8 cellular contexts compared by ENCODE assay signal in the genomic region with DNA sequence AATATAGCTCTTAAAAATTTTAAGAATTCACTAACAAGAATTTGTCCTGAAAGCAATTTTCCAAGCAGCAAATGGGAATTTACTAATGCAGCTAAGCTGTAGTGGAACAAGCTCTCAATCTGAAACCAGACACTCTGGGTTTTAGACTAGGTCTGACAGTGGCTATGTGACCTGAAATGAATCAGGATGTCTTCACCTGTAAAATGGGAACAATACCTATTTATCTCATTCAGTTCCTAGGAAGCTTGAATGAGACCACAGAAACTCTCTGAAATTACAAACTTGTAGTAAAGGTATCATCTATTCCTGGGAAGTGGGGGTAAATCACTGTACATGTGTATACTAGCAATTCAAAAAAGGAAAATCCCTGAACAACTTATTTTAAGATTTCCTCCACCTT. TPM values are rescaled to one million over a fixed set of nuclear protein-coding genes. Genes with fewer than 3 reads are reported as not detected.
DNase-seq lines count a peak whose midpoint lies in the region; ATAC-seq and TF ChIP-seq lines count a peak whose summit lies in the region.

No MANE protein-coding gene starts in this region.

- ATAC-seq in SK-N-SH treated with all-trans-retinoic acid at 6 μM for 48 hours (no peak), HG03457 (IDR thresholded peaks at IDR 0.05; ENCODE audit: unreplicated experiment) (no peak)

- peaks cover 5% of the 10 kb centered on the region for H3F3A ChIP-seq in SK-N-SH (replicated peaks; ENCODE audit: insufficient read depth)

- H3K4me1 Mint-ChIP-seq in activated T-helper 1 cell treated with anti-CD3 and anti-CD28 coated beads, Interleukin-12 subunit alpha, Interleukin-12 subunit beta, Interleukin-2, Interleukin-4 antibody, amounts not matched to agents 30 ng/mL and 10 ng/mL and 1 ng/mL, durations not matched to agents 14 hours and 24 hours and 36 hours (ENCODE audit: low read depth): peaks cover 53% of the 10 kb centered on the region
- peaks cover 39% of the 10 kb centered on the region for H3K4me1 Mint-ChIP-seq in CD14-positive monocyte

- TF ChIP-seq CTCF in SK-N-SH (IDR thresholded peaks at IDR 0.05) (no peak), stomach (IDR thresholded peaks at IDR 0.05) (no peak), CD14-positive monocyte (IDR thresholded peaks at IDR 0.05) (no peak)

- DNase-seq in SK-N-SH (no peak), stomach (no peak), CD1c-positive myeloid dendritic cell (ENCODE audit: extremely low spot score) (no peak), CD14-positive monocyte (ENCODE audit: low spot score) (no peak)
- no peak for DNase-seq in activated T-helper 1 cell treated with anti-CD3 and anti-CD28 coated beads, Interleukin-12 subunit alpha, Interleukin-12 subunit beta, Interleukin-2, Interleukin-4 antibody, amounts not matched to agents 30 ng/mL and 10 ng/mL and 1 ng/mL, durations not matched to agents 14 hours and 24 hours and 36 hours (ENCODE audit: low spot score)

- TF ChIP-seq EP300 in SK-N-SH (IDR thresholded peaks at IDR 0.05; ENCODE audit: borderline replicate concordance in 1 of 2, low read depth in 1 of 2, low read length in 1 of 2) (no peak), stomach (IDR thresholded peaks at IDR 0.05) (no peak)

- no peaks in the 10 kb centered on the region for H3K9me2 ChIP-seq in SK-N-SH

- CTCF ChIA-PET in SK-N-SH (lab: Yijun Ruan, JAX): no interaction called here

- H2AFZ ChIP-seq in SK-N-SH (ENCODE audit: low read depth): no peak overlapping the region

- H3K27ac ChIP-seq in SK-N-SH (ENCODE audit: low read depth in 2 of 2, low read length in 1 of 2): peak overlapping the region in 1 of 2 experiments; percentile 77; a peak in 1 of 4 replicates
- H3K27ac ChIP-seq in iPS-20b (ENCODE audit: low read length): no peak overlapping the region
- H3K27ac ChIP-seq in stomach: peak overlapping the region in 2 of 5 donors; percentile 86 to 87

- TF ChIP-seq RAD21 in SK-N-SH (IDR thresholded peaks at IDR 0.05; ENCODE audit: low read length): no peak

- peak overlapping the region; percentile 74 to 76 for H3K4me3 ChIP-seq in SK-N-SH (ENCODE audit: low read depth in 2 of 2, low read length in 1 of 2)
- peak overlapping the region; percentile 91 for H3K4me3 ChIP-seq in iPS-20b (ENCODE audit: low read length)
- peak overlapping the region; percentile 80 to 95 (median 84) for H3K4me3 ChIP-seq in stomach

- peak overlapping the region; percentile 84; the same call in 1 of the 2 replicates for H3K9ac ChIP-seq in SK-N-SH
- H3K9ac ChIP-seq in iPS-20b (ENCODE audit: low read depth, low read length): peak overlapping the region; percentile 97; the same call in 1 of the 2 replicates

- H3K9me3 ChIP-seq in SK-N-SH: no peaks in the 10 kb centered on the region
- H3K9me3 ChIP-seq in iPS-20b (ENCODE audit: insufficient read depth, low read depth, low read length): no peaks in the 10 kb centered on the region
- no peaks in the 10 kb centered on the region for H3K9me3 ChIP-seq in stomach

- no peaks in the 10 kb centered on the region for H3K27me3 ChIP-seq in SK-N-SH (ENCODE audit: insufficient read depth)
- H3K27me3 ChIP-seq in iPS-20b (ENCODE audit: insufficient read depth, low read length): no peaks in the 10 kb centered on the region
- H3K27me3 ChIP-seq in stomach: no peaks in the 10 kb centered on the region

- peaks cover 83% of the 10 kb centered on the region for H3K79me2 ChIP-seq in SK-N-SH (ENCODE audit: insufficient read depth)

- intact Hi-C loops in activated T-helper 1 cell treated with anti-CD3 and anti-CD28 coated beads, Interleukin-12 subunit alpha, Interleukin-12 subunit beta, Interleukin-2, Interleukin-4 antibody, amounts not matched to agents 30 ng/mL and 10 ng/mL and 1 ng/mL, durations not matched to agents 14 hours and 24 hours and 36 hours (cut with micrococcal nuclease): loop anchor here (5.0 kb wide), 1 partner anchor 596 kb away; a partner anchor contains a TSS
- intact Hi-C loops in stomach (cut with DNase I; ENCODE audit: low total_unique reads) (no loop called here), CD14-positive monocyte (cut with micrococcal nuclease) (loop anchor here in 1 of 2 donors (5.0 kb wide), 1 partner anchor 46 kb away; a partner anchor contains a TSS)

- H3K4me1 ChIP-seq in SK-N-SH (ENCODE audit: control insufficient read depth in 1 of 2, insufficient read depth in 2 of 2, low read depth in 1 of 2, low read length in 1 of 2) (peaks cover 5 to 10% of the 10 kb centered on the region in 2 experiments; a peak in 2 of 4 replicates), iPS-20b (ENCODE audit: insufficient read depth, low read length) (peaks cover 2% of the 10 kb centered on the region; the same call in 1 of the 2 replicates), stomach (peaks cover 14 to 61% (median 40%) of the 10 kb centered on the region in 4 donors)

- H3K27me3 Mint-ChIP-seq in activated T-helper 1 cell treated with anti-CD3 and anti-CD28 coated beads, Interleukin-12 subunit alpha, Interleukin-12 subunit beta, Interleukin-2, Interleukin-4 antibody, amounts not matched to agents 30 ng/mL and 10 ng/mL and 1 ng/mL, durations not matched to agents 14 hours and 24 hours and 36 hours (ENCODE audit: insufficient read depth): no peaks in the 10 kb centered on the region
- no peaks in the 10 kb centered on the region for H3K27me3 Mint-ChIP-seq in CD14-positive monocyte (ENCODE audit: low read depth in 3 of 3)

- POLR2A ChIA-PET in SK-N-SH (lab: Yijun Ruan, JAX): interaction anchor here (1.3 kb wide), 1 partner anchor 12 kb away, joined by 3 read pairs; no protein-coding TSS in a partner anchor

- TF ChIP-seq POLR2A in stomach (IDR thresholded peaks at IDR 0.05): no peak

- peak overlapping the region; percentile 99 for H3K27ac Mint-ChIP-seq in activated T-helper 1 cell treated with anti-CD3 and anti-CD28 coated beads, Interleukin-12 subunit alpha, Interleukin-12 subunit beta, Interleukin-2, Interleukin-4 antibody, amounts not matched to agents 30 ng/mL and 10 ng/mL and 1 ng/mL, durations not matched to agents 14 hours and 24 hours and 36 hours
- H3K27ac Mint-ChIP-seq in CD14-positive monocyte: peak overlapping the region in 2 of 7 donors; percentile 20 to 93

- H3K4me3 Mint-ChIP-seq in activated T-helper 1 cell treated with anti-CD3 and anti-CD28 coated beads, Interleukin-12 subunit alpha, Interleukin-12 subunit beta, Interleukin-2, Interleukin-4 antibody, amounts not matched to agents 30 ng/mL and 10 ng/mL and 1 ng/mL, durations not matched to agents 14 hours and 24 hours and 36 hours: peak overlapping the region; percentile 100
- H3K4me3 Mint-ChIP-seq in CD14-positive monocyte: no peak overlapping the region

- no peaks in the 10 kb centered on the region for H3K9me3 Mint-ChIP-seq in activated T-helper 1 cell treated with anti-CD3 and anti-CD28 coated beads, Interleukin-12 subunit alpha, Interleukin-12 subunit beta, Interleukin-2, Interleukin-4 antibody, amounts not matched to agents 30 ng/mL and 10 ng/mL and 1 ng/mL, durations not matched to agents 14 hours and 24 hours and 36 hours
- no peaks in the 10 kb centered on the region for H3K9me3 Mint-ChIP-seq in CD14-positive monocyte

- peak overlapping the region; percentile 77 for H3K4me2 ChIP-seq in SK-N-SH

- H4K20me1 ChIP-seq in SK-N-SH (ENCODE audit: insufficient read depth): no peaks in the 10 kb centered on the region; the same call in 1 of the 2 replicates

- H3K36me3 ChIP-seq in SK-N-SH (replicated peaks in 1 of 2; ENCODE audit: control insufficient read depth in 1 of 2, insufficient read depth in 2 of 2, low read length in 1 of 2) (peaks cover 13 to 30% of the 10 kb centered on the region in 2 experiments), iPS-20b (ENCODE audit: insufficient read depth, low read depth, low read length) (peaks cover 34% of the 10 kb centered on the region), stomach (peaks cover 18 to 37% (median 36%) of the 10 kb centered on the region in 4 donors)

- H3K36me3 Mint-ChIP-seq in activated T-helper 1 cell treated with anti-CD3 and anti-CD28 coated beads, Interleukin-12 subunit alpha, Interleukin-12 subunit beta, Interleukin-2, Interleukin-4 antibody, amounts not matched to agents 30 ng/mL and 10 ng/mL and 1 ng/mL, durations not matched to agents 14 hours and 24 hours and 36 hours (ENCODE audit: low read depth): peaks cover 40% of the 10 kb centered on the region
- H3K36me3 Mint-ChIP-seq in CD14-positive monocyte: peaks cover 30 to 35% of the 10 kb centered on the region in 2 donors

TF ChIP-seq in SK-N-SH, 30 proteins besides CTCF, POLR2A, EP300 and RAD21 (continues in another document):
- no peak for TF ChIP-seq MXI1 (IDR thresholded peaks at IDR 0.05; ENCODE audit: low read depth, low read length)
- no peak for TF ChIP-seq GABPA (IDR thresholded peaks at IDR 0.05; ENCODE audit: low read depth)

TF ChIP-seq in SK-N-SH treated with all-trans-retinoic acid at 6 μM for 48 hours, 23 proteins besides CTCF, POLR2A, EP300 and RAD21 (continues in another document):
- TF ChIP-seq RARB (CRISPR knock-in tag; IDR thresholded peaks at IDR 0.05): no peak

RNA-seq across cellular contexts. Expression of a gene that starts 1.2 kb away (rescaled TPM):
- 18.9 and 21.5 TPM in 2 replicates for polyA plus RNA-seq in SK-N-SH (2012; rRNA removed)
- polyA plus RNA-seq in SK-N-SH (2012; cell fraction: cytosol; rRNA removed): 17.3 and 26.5 TPM in 2 replicates
- 54.8 and 79.1 TPM in 2 replicates for polyA plus RNA-seq in SK-N-SH (2012; cell fraction: nucleus; rRNA removed)
- total RNA-seq in activated T-helper 1 cell treated with anti-CD3 and anti-CD28 coated beads, Interleukin-12 subunit alpha, Interleukin-12 subunit beta, Interleukin-2, Interleukin-4 antibody, amounts not matched to agents 30 ng/mL and 10 ng/mL and 1 ng/mL, durations not matched to agents 14 hours and 24 hours and 36 hours: 63.8 and 68.6 TPM in 2 replicates
- 10 to 100 TPM in 3 of 5 donors, 1 to 10 TPM in 2; 4.1 to 27.5 (median 19.3) TPM for total RNA-seq in stomach
- polyA plus RNA-seq in stomach: 10 to 100 TPM; 17.1 to 35.6 (median 22.7) TPM
- polyA plus RNA-seq in CD14-positive monocyte: 1 to 10 TPM; 5.6 to 8.8 TPM

RNA-seq across cellular contexts. Expression of a gene that starts 4.1 kb away (rescaled TPM):
- 231 and 283 TPM in 2 replicates for polyA plus RNA-seq in SK-N-SH (2012; rRNA removed)
- polyA plus RNA-seq in SK-N-SH (2012; cell fraction: cytosol; rRNA removed): 277 and 372 TPM in 2 replicates
- 123 and 270 TPM in 2 replicates for polyA plus RNA-seq in SK-N-SH (2012; cell fraction: nucleus; rRNA removed)
- total RNA-seq in activated T-helper 1 cell treated with anti-CD3 and anti-CD28 coated beads, Interleukin-12 subunit alpha, Interleukin-12 subunit beta, Interleukin-2, Interleukin-4 antibody, amounts not matched to agents 30 ng/mL and 10 ng/mL and 1 ng/mL, durations not matched to agents 14 hours and 24 hours and 36 hours: 220 and 225 TPM in 2 replicates
- 100 to 1,000 TPM in 1 of 5 donors, 10 to 100 TPM in 4; 23.2 to 170 (median 37.4) TPM for total RNA-seq in stomach
- 100 to 1,000 TPM in 1 of 3 donors, 10 to 100 TPM in 2; 76.4 to 108 (median 96.7) TPM for polyA plus RNA-seq in stomach
- 100 to 1,000 TPM; 104 to 120 TPM for polyA plus RNA-seq in CD14-positive monocyte

RNA-seq across cellular contexts. Expression of a gene that starts 46.1 kb away (rescaled TPM):
- polyA plus RNA-seq in SK-N-SH (2012; rRNA removed): 116 and 142 TPM in 2 replicates
- 146 and 156 TPM in 2 replicates for polyA plus RNA-seq in SK-N-SH (2012; cell fraction: cytosol; rRNA removed)
- 122 and 252 TPM in 2 replicates for polyA plus RNA-seq in SK-N-SH (2012; cell fraction: nucleus; rRNA removed)
- total RNA-seq in activated T-helper 1 cell treated with anti-CD3 and anti-CD28 coated beads, Interleukin-12 subunit alpha, Interleukin-12 subunit beta, Interleukin-2, Interleukin-4 antibody, amounts not matched to agents 30 ng/mL and 10 ng/mL and 1 ng/mL, durations not matched to agents 14 hours and 24 hours and 36 hours: 71.5 and 75.5 TPM in 2 replicates
- total RNA-seq in stomach: 10 to 100 TPM; 20.6 to 84.4 (median 46.8) TPM
- polyA plus RNA-seq in stomach: 10 to 100 TPM; 40.2 to 60.6 (median 57.4) TPM
- 10 to 100 TPM; 42.8 to 44.9 TPM for polyA plus RNA-seq in CD14-positive monocyte
